Comparison of ENCODE assay signal across 14 cellular contexts in the genomic region with DNA sequence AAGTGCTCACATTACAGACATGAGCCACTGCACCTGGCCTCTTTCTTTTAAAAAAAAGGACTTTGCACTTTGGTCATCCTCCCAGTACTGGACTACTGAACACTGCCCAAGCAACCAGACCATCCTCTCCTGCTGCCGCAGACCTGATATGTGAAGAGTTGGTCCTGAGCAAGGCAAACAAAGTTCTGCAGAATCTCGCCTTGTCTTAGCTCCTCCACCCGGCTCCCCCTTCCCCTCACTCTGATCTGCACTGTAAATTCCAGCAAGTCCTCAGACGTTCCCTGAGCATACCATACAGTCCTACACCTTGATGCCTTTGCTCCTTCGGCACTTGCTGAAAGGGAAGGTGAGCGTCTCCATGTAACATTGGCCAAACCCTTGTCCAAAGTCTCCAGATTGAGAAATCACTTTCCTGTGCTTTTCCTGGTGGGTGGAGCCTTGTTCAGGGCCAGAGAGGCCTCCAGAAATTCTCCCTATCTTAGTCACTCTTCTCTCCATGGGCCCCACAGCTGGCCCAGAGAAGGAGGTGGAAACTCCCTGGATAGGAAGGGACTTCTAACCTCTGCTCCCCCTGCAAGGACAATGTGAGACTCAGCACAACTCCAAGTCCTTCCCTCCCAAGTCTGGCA. TPM values are rescaled to one million over a fixed set of nuclear protein-coding genes. Genes with fewer than 3 reads are reported as not detected.
DNase-seq lines count a peak whose midpoint lies in the region; ATAC-seq and TF ChIP-seq lines count a peak whose summit lies in the region.
"Had no signal": no experiment of that assay in that cellular context is flagged by ENCODE, and none has a peak within 500 bp of the region (broad histone marks: within the 10 kb centered on the region; RNA-seq: fewer than 3 reads in every experiment).

No MANE protein-coding gene starts in this region.

- peak overlapping the region; percentile 88 for H2BK15ac ChIP-seq in mesenchymal stem cell (ENCODE audit: low read depth, poor library complexity, severe bottlenecking)

- H3K23ac ChIP-seq in mesenchymal stem cell (ENCODE audit: low read length in 2 of 2), result no peak overlapping the region

- H3K36me3 ChIP-seq in mesenchymal stem cell (ENCODE audit: control insufficient read depth in 1 of 2, insufficient read depth in 2 of 2, low read depth in 1 of 2, low read length in 2 of 2) (no peaks in the 10 kb centered on the region), OCI-LY7 (ENCODE audit: insufficient read depth, low read length) (no peaks in the 10 kb centered on the region), A673 (ENCODE audit: insufficient read depth, low read length, poor library complexity, severe bottlenecking) (no peaks in the 10 kb centered on the region)
- H3K36me3 ChIP-seq: esophagus muscularis mucosa, thoracic aorta had no signal

- no peaks in the 10 kb centered on the region for H3K79me1 ChIP-seq in mesenchymal stem cell (replicated peaks; ENCODE audit: low read length, poor library complexity, severe bottlenecking)

- WGBS in mesenchymal stem cell, result 71% methylated on average over 6 of the region's 6 CpGs

- no peak overlapping the region for H3K9ac ChIP-seq in mesenchymal stem cell (ENCODE audit: low read length)

- H3K9me3 ChIP-seq in mesenchymal stem cell (ENCODE audit: control insufficient read depth, low read length) (no peaks in the 10 kb centered on the region), OCI-LY7 (ENCODE audit: low read length) (no peaks in the 10 kb centered on the region), A673 (ENCODE audit: low read depth, low read length, poor library complexity, severe bottlenecking) (no peaks in the 10 kb centered on the region)
- H3K9me3 ChIP-seq: esophagus muscularis mucosa, thoracic aorta had no signal

- CTCF ChIA-PET in OCI-LY7 (lab: Charles Lee; ENCODE audit: unreplicated experiment), result no interaction called here
- CTCF ChIA-PET in A673 (lab: Charles Lee), result no interaction called here

- peak overlapping the region; percentile 64 to 84 for H3K18ac ChIP-seq in mesenchymal stem cell (ENCODE audit: low read depth in 1 of 2, low read length in 2 of 2)

- no peak overlapping the region for H2AK5ac ChIP-seq in mesenchymal stem cell (ENCODE audit: low read length, severe bottlenecking)

- no peaks in the 10 kb centered on the region for H4K20me1 ChIP-seq in OCI-LY7 (ENCODE audit: insufficient read depth, low read length)

- peak overlapping the region in 1 of 2 experiments; percentile 61 for H3K14ac ChIP-seq in mesenchymal stem cell (ENCODE audit: low read length in 2 of 2)

- H2BK5ac ChIP-seq in mesenchymal stem cell (ENCODE audit: low read depth, low read length, poor library complexity, severe bottlenecking), result no peak overlapping the region

- peak overlapping the region; percentile 75 to 79 for H2BK12ac ChIP-seq in mesenchymal stem cell (ENCODE audit: low read length in 2 of 2)

- no peaks in the 10 kb centered on the region for H3K9me2 ChIP-seq in OCI-LY7 (ENCODE audit: insufficient read depth, low read length)

- peaks cover 2% of the 10 kb centered on the region for H3K4me1 ChIP-seq in mesenchymal stem cell (ENCODE audit: control insufficient read depth, insufficient read depth, low read depth, low read length)
- H3K4me1 ChIP-seq in OCI-LY7 (ENCODE audit: insufficient read depth, low read length, poor library complexity, severe bottlenecking), result no peaks in the 10 kb centered on the region
- H3K4me1 ChIP-seq in A673 (ENCODE audit: insufficient read depth, low read length, poor library complexity, severe bottlenecking), result no peaks in the 10 kb centered on the region

- intact Hi-C loops in OCI-LY7 (cut with micrococcal nuclease; ENCODE audit: unreplicated experiment) (no loop called here), A673 (cut with micrococcal nuclease; ENCODE audit: unreplicated experiment) (no loop called here)

- H2AFZ ChIP-seq in mesenchymal stem cell (ENCODE audit: low read depth, low read length) (no peak overlapping the region), OCI-LY7 (ENCODE audit: low read length) (no peak overlapping the region)

- no peak overlapping the region for H3K27ac ChIP-seq in mesenchymal stem cell (ENCODE audit: low read length, poor library complexity, severe bottlenecking)
- H3K27ac ChIP-seq in OCI-LY7 (ENCODE audit: low read depth, low read length, poor library complexity, severe bottlenecking), result no peak overlapping the region
- no peak overlapping the region for H3K27ac ChIP-seq in A673 (ENCODE audit: low read depth, low read length, poor library complexity, severe bottlenecking)
- H3K27ac ChIP-seq: thoracic aorta had no signal

- peak overlapping the region; percentile 82 for H2BK120ac ChIP-seq in mesenchymal stem cell (ENCODE audit: low read depth, low read length)

- POLR2A ChIA-PET in OCI-LY7 (lab: Charles Lee) (no interaction called here), A673 (lab: Charles Lee; ENCODE audit: low non-redundant PET) (no interaction called here)

- no peaks in the 10 kb centered on the region for H3K27me3 ChIP-seq in mesenchymal stem cell (ENCODE audit: control insufficient read depth in 1 of 2, insufficient read depth in 1 of 2, low read length in 2 of 2)
- H3K27me3 ChIP-seq in A673 (replicated peaks; ENCODE audit: insufficient read depth, low read depth, low read length, poor library complexity), result no peaks in the 10 kb centered on the region
- H3K27me3 ChIP-seq: esophagus muscularis mucosa had no signal

- no peaks in the 10 kb centered on the region for H3K79me2 ChIP-seq in OCI-LY7 (ENCODE audit: insufficient read depth, low read depth, low read length)

- TF ChIP-seq CTCF in fibroblast of the aortic adventitia (IDR thresholded peaks at IDR 0.05; ENCODE audit: insufficient read depth, low read length), result no peak
- no peak for TF ChIP-seq CTCF in OCI-LY7 (conservative IDR thresholded peaks at IDR 0.05; ENCODE audit: low read length)
- no peak for TF ChIP-seq CTCF in A673 (conservative IDR thresholded peaks at IDR 0.05; ENCODE audit: low read depth, low read length)

- H3K4me3 ChIP-seq in fibroblast of the aortic adventitia (ENCODE audit: low read depth, low read length) (no peak overlapping the region), mesenchymal stem cell (ENCODE audit: insufficient read depth in 1 of 2, low read depth in 1 of 2, low read length in 2 of 2) (no peak overlapping the region), OCI-LY7 (ENCODE audit: low read depth, low read length, poor library complexity, severe bottlenecking) (no peak overlapping the region), A673 (ENCODE audit: low read depth, low read length, poor library complexity, severe bottlenecking) (no peak overlapping the region)
- H3K4me3 ChIP-seq: esophagus muscularis mucosa, GM12878, thoracic aorta had no signal

- H4K91ac ChIP-seq in mesenchymal stem cell (ENCODE audit: low read length), result peak overlapping the region; percentile 76

- H4K8ac ChIP-seq in mesenchymal stem cell (ENCODE audit: low read length), result peak overlapping the region; percentile 66

- DNase-seq in AG08395 (ENCODE audit: low spot score), result peak; percentile 71
- DNase-seq in NCI-H226, result peak; percentile 42
- peak; percentile 73 for DNase-seq in fibroblast of the aortic adventitia (ENCODE audit: low read depth)
- DNase-seq in mesenchymal stem cell, result peak; percentile 84
- DNase-seq in OCI-LY7 (ENCODE audit: low spot score), result no peak
- no peak for DNase-seq in DMS153 treated with DMSO at 0.1 percent for 48 hours (lab: John Stamatoyannopoulos, UW; ENCODE audit: unreplicated experiment)
- no peak for DNase-seq in A673 (ENCODE audit: low spot score)
- DNase-seq: activated CD4-positive, alpha-beta T cell treated with anti-CD3 and anti-CD28 coated beads for 36 hours; DMS 273 treated with DMSO at 0.1 percent for 48 hours; H9 had no signal

- peak overlapping the region in 1 of 2 experiments; percentile 84 for H3K4ac ChIP-seq in mesenchymal stem cell (ENCODE audit: low read depth in 1 of 2, low read length in 2 of 2)

- BruUV-seq in OCI-LY7 (replicated peaks; lab: Mats Ljungman, UMichigan) (no TSS peak), A673 (replicated peaks; lab: Mats Ljungman, UMichigan) (no TSS peak)

- ATAC-seq in activated CD4-positive, CD25-positive, alpha-beta regulatory T cell treated with anti-CD3 and anti-CD28 coated beads, Interleukin-2, amount 50 U/mL, for 24 hours, result no peak
- ATAC-seq: activated CD4-positive, alpha-beta T cell treated with anti-CD3 and anti-CD28 coated beads for 36 hours; GM12878 had no signal

- H3K4me2 ChIP-seq in mesenchymal stem cell (ENCODE audit: low read length, poor library complexity, severe bottlenecking) (no peak overlapping the region), OCI-LY7 (ENCODE audit: low read length) (no peak overlapping the region)

RNA-seq across cellular contexts. Expression of a gene that starts 47.0 kb away (rescaled TPM):
- total RNA-seq in fibroblast of the aortic adventitia (ENCODE audit: low replicate concordance) (153 and 329 TPM in 2 replicates), OCI-LY7 (2022) (not detected in 2 replicates), A673 (2021) (13.7 and 14.1 TPM in 2 replicates)
- polyA plus RNA-seq in mesenchymal stem cell (2013, experiment 1 of 2), result 319 TPM
- polyA plus RNA-seq in mesenchymal stem cell (2013, experiment 2 of 2), result 317 TPM
- total RNA-seq in OCI-LY7 (2014; rRNA removed; shearing (Covaris generic)), result not detected in 2 replicates
- total RNA-seq: activated CD4-positive, alpha-beta T cell treated with anti-CD3 and anti-CD28 coated beads for 36 hours had no signal

Comparison
In these comparisons a context has a peak if more than half of its experiments do, and no peak if none do; other contexts are left out.
1. DNase-seq: peak in AG08395 (single experiment), NCI-H226 (single experiment), fibroblast of the aortic adventitia (single experiment) and mesenchymal stem cell (single experiment); none in OCI-LY7 (single experiment), DMS153 treated with DMSO at 0.1 percent for 48 hours (single experiment) and A673 (single experiment).
2. RNA of a gene that starts 47.0 kb away (total RNA-seq): 153 to 329 TPM in fibroblast of the aortic adventitia; 13.7 to 14.1 TPM in A673 and not detected in OCI-LY7; every median in the first group is over 10 times any median in the second.